In genomic region chr4:74157743-74158560, GRCh38 we compare ENCODE assay signal across 8 cellular contexts. TPM values are rescaled to one million over a fixed set of nuclear protein-coding genes. Genes with fewer than 3 reads are reported as not detected.
DNase-seq lines count a peak whose midpoint lies in the region; ATAC-seq and TF ChIP-seq lines count a peak whose summit lies in the region.

Gene MTHFD2L (plus strand): TSS chr4:74158118. CDS start chr4:74158139, 21 bp downstream.

- TF ChIP-seq CTCF in C4-2B (conservative IDR thresholded peaks at IDR 0.05) (no peak), left lung (IDR thresholded peaks at IDR 0.05) (no peak)

- H3K4me1 Mint-ChIP-seq in dendritic cell treated with granulocyte-macrophage colony-stimulating factor and Interleukin-4, amounts not matched to agents 40 ng/mL and 50 ng/mL, for 4 days (ENCODE audit: low read depth), result peaks cover 19% of the 10 kb centered on the region

- no peaks in the 10 kb centered on the region for H3K9me3 Mint-ChIP-seq in dendritic cell treated with granulocyte-macrophage colony-stimulating factor and Interleukin-4, amounts not matched to agents 40 ng/mL and 50 ng/mL, for 4 days

- ATAC-seq in GM19328 (IDR thresholded peaks at IDR 0.05; ENCODE audit: unreplicated experiment) (peak; percentile 98), HG03469 (IDR thresholded peaks at IDR 0.05; ENCODE audit: unreplicated experiment) (peak; percentile 97), left lung (peak; percentile 98)

- peaks cover 0 to 22% of the 10 kb centered on the region in 2 donors for H3K4me1 ChIP-seq in left lung

- H3K27ac Mint-ChIP-seq in dendritic cell treated with granulocyte-macrophage colony-stimulating factor and Interleukin-4, amounts not matched to agents 40 ng/mL and 50 ng/mL, for 4 days, result peak within 1 kb of the TSS; percentile 89

- DNase-seq in NCI-H526 (lab: John Stamatoyannopoulos, UW) (peak; percentile 88 to 95), left lung (peak; percentile 96 to 100)
- peak; percentile 69 for DNase-seq in activated CD4-positive, alpha-beta T cell treated with anti-CD3 and anti-CD28 coated beads, Interleukin-2, amount 50 U/mL, for 1 hour
- DNase-seq in stimulated activated CD4-positive, alpha-beta T cell treated with anti-CD3 and anti-CD28 coated beads, Interleukin-2, amount 100 ng/mL, for 4 hours (ENCODE audit: low read depth), result peak; percentile 72

- H3K4me3 Mint-ChIP-seq in dendritic cell treated with granulocyte-macrophage colony-stimulating factor and Interleukin-4, amounts not matched to agents 40 ng/mL and 50 ng/mL, for 4 days, result peak within 1 kb of the TSS; percentile 85

- peak within 1 kb of the TSS; percentile 41 to 55 for H3K4me3 ChIP-seq in left lung

- H3K27ac ChIP-seq in C4-2B (peak within 1 kb of the TSS; percentile 84), left lung (peak within 1 kb of the TSS; percentile 91 to 93)

- no peaks in the 10 kb centered on the region for H3K27me3 ChIP-seq in left lung

- no peaks in the 10 kb centered on the region for H3K9me3 ChIP-seq in left lung

- peaks cover 0 to 24% of the 10 kb centered on the region in 2 donors for H3K36me3 ChIP-seq in left lung

- H3K27me3 Mint-ChIP-seq in dendritic cell treated with granulocyte-macrophage colony-stimulating factor and Interleukin-4, amounts not matched to agents 40 ng/mL and 50 ng/mL, for 4 days, result no peaks in the 10 kb centered on the region

- peaks cover 22% of the 10 kb centered on the region for H3K36me3 Mint-ChIP-seq in dendritic cell treated with granulocyte-macrophage colony-stimulating factor and Interleukin-4, amounts not matched to agents 40 ng/mL and 50 ng/mL, for 4 days (ENCODE audit: low read depth)

- intact Hi-C loops in dendritic cell treated with granulocyte-macrophage colony-stimulating factor and Interleukin-4, amounts not matched to agents 40 ng/mL and 50 ng/mL, for 4 days (cut with micrococcal nuclease), result loop anchor here (2.0 to 10.0 kb wide), 3 partner anchors 73 to 1103 kb away; partner anchors contain the start of gene ANKRD17
- intact Hi-C loops in left lung (cut with DNase I), result no loop called here

RNA-seq across cellular contexts. Expression of gene MTHFD2L, which starts in this region (rescaled TPM):
- total RNA-seq in left lung, result 10 to 100 TPM in 1 of 2 donors, 1 to 10 TPM in 1; 9.1 to 14.8 TPM

Comparison
In these comparisons a context has a peak if more than half of its experiments do, and no peak if none do; other contexts are left out.
1. Peak in every context shown above with its lines: DNase-seq, ATAC-seq, H3K4me3 ChIP-seq and H3K27ac ChIP-seq.